In genomic region chr16:4298761-4299522, GRCh38 we compare ENCODE assay signal across 1 cellular context.
TF ChIP-seq lines count a peak whose summit lies in the region.

No MANE protein-coding gene starts in this region.

TF ChIP-seq in endothelial cell of umbilical vein, 7 proteins besides CTCF, POLR2A, EP300 and RAD21:
- TF ChIP-seq GATA2 (IDR thresholded peaks at IDR 0.05; ENCODE audit: insufficient read depth, insufficient read length, low read depth, low read length) (no peak), MYC (IDR thresholded peaks at IDR 0.05; ENCODE audit: low read depth, low read length) (no peak), POLR2AphosphoS5 (IDR thresholded peaks at IDR 0.05; ENCODE audit: insufficient read depth, low read depth, low read length) (peak; percentile 86), FOS (IDR thresholded peaks at IDR 0.05; ENCODE audit: borderline replicate concordance, insufficient read depth, low read length) (peak; percentile 51), MAX (IDR thresholded peaks at IDR 0.05; ENCODE audit: insufficient read depth, insufficient read length) (no peak), JUN (IDR thresholded peaks at IDR 0.05; ENCODE audit: borderline replicate concordance, insufficient read depth, insufficient read length, low read depth) (no peak), EZH2 (IDR thresholded peaks at IDR 0.05; ENCODE audit: borderline replicate concordance, low read depth, low read length, severe bottlenecking) (no peak)
